ENCODE assay signal across 1 cellular context in the genomic region with DNA sequence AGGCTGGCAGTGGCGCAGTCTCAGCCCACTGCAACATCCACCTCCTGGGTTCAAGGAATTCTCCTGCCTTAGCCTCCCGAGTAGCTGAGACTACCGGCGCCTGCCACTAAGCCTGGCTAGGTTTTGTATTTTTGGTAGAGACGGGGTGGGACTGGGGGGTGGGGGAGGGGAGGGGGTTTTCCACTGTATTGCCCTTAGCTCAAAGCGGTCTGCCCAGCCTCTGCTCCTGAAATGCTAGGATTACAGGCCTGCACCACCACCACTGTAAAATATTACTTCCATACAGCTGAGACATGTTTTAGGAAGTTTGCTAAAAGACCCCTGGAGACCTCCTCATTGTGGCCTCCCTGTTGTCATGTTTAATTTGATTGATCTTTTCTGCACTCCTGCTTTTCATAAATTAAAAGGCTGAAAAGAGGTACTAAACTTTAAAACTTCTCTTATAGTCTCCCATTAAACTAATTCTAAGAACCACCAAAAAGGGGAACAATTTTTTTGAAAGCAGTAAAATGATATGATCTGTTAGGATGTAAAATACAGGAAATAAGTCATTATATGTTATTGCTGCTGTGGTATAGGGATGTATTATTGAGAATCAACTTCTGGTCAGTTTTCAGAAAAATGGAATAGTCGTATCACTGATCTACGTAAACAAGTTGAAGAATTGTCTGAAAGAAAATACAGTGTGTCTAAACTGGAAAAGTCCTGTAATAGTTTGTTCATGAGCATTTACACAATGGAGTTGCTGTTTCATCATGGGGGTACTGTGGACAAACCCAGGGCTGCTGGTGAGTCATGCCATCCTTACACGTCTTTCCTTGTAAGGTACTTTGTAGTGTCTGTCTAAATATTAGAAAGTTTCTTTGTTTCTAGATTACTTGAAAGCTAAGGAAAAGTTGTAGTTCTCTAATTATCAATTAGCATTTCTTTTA.
TF ChIP-seq lines count a peak whose summit lies in the region.

No MANE protein-coding gene starts in this region.

TF ChIP-seq in K562, 482 proteins besides CTCF, POLR2A, EP300 and RAD21 (continued from another document):
- TF ChIP-seq GABPB2 (CRISPR knock-in tag; conservative IDR thresholded peaks at IDR 0.05) (no peak), RBM39 (optimal IDR thresholded peaks at IDR 0.05; ENCODE audit: low read depth, low read length) (no peak), ZNF175 (CRISPR knock-in tag; IDR thresholded peaks at IDR 0.05; ENCODE audit: low read depth) (peak; percentile 97), MEF2D (tag; conservative IDR thresholded peaks at IDR 0.05; ENCODE audit: low read depth) (peak; percentile 56; the same call in 1 of the 2 replicates), PCBP1 (IDR thresholded peaks at IDR 0.05; ENCODE audit: low read depth, low read length, poor library complexity, severe bottlenecking) (no peak), NEUROD1 (IDR thresholded peaks at IDR 0.05; ENCODE audit: borderline replicate concordance, low read depth, low read length, partially characterized antibody) (no peak), ZNF134 (CRISPR knock-in tag; conservative IDR thresholded peaks at IDR 0.05) (no peak), PHF8 (IDR thresholded peaks at IDR 0.05; ENCODE audit: borderline replicate concordance, low read length) (no peak), NFE2 (IDR thresholded peaks at IDR 0.05; ENCODE audit: low read depth) (no peak), DNMT1 (IDR thresholded peaks at IDR 0.05) (no peak), ZNF766 (CRISPR knock-in tag; conservative IDR thresholded peaks at IDR 0.05) (peak; percentile 70; the same call in 1 of the 2 replicates), ZNF253 (CRISPR knock-in tag; conservative IDR thresholded peaks at IDR 0.05) (no peak), ZNF639 (CRISPR knock-in tag; conservative IDR thresholded peaks at IDR 0.05 in 1 of 2, IDR thresholded peaks at IDR 0.05 in 1 of 2) (peak in 1 of 2 experiments; percentile 71; a peak in 2 of 4 replicates), DDX20 (tag; IDR thresholded peaks at IDR 0.05; ENCODE audit: low read depth) (peak; percentile 54), CREBBP (IDR thresholded peaks at IDR 0.05; ENCODE audit: low read depth, low read length) (no peak)
